9 cellular contexts compared by ENCODE assay signal in the genomic region with DNA sequence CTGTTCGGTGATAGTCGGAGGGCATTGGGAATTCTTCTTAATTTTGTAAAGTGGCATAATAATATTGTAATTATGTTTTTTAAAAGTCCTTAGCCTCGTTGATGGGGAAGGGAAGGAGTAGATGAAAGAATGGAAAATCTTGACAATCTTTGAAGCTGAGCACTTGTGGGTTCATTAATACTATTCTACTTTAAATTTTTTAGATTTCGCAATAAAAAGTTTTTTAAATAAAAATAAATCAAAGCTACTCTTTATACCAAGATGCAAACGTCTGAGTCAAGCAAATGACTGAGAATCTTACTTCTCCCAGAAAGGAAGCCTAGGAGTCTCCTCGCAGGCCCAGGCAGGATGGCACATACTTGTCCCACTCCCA.
DNase-seq lines count a peak whose midpoint lies in the region; TF ChIP-seq lines count a peak whose summit lies in the region.
"Had no signal": no experiment of that assay in that cellular context is flagged by ENCODE, and none has a peak within 500 bp of the region (broad histone marks: within the 10 kb centered on the region; RNA-seq: fewer than 3 reads in every experiment).

No MANE protein-coding gene starts in this region.

- peak overlapping the region; percentile 86 for H3K4me2 ChIP-seq in hepatocyte
- H3K4me2 ChIP-seq in skeletal muscle satellite cell (ENCODE audit: low read length) = no peak overlapping the region

- intact Hi-C loops in tibial artery (cut with DNase I; ENCODE audit: low total_unique reads) = no loop called here

- H3K4me1 ChIP-seq in hepatocyte (ENCODE audit: insufficient read depth) = no peaks in the 10 kb centered on the region
- no peaks in the 10 kb centered on the region for H3K4me1 ChIP-seq in skeletal muscle satellite cell (ENCODE audit: control insufficient read depth, insufficient read depth, low read length)
- peaks cover 0 to 14% (median 3%) of the 10 kb centered on the region in 4 donors for H3K4me1 ChIP-seq in tibial artery
- H3K4me1 ChIP-seq: lower lobe of right lung had no signal

- H3K9me3 ChIP-seq in hepatocyte (ENCODE audit: low read depth) = no peaks in the 10 kb centered on the region
- H3K9me3 ChIP-seq in skeletal muscle satellite cell (replicated peaks; ENCODE audit: low read length) = no peaks in the 10 kb centered on the region
- no peaks in the 10 kb centered on the region for H3K9me3 ChIP-seq in tibial artery
- H3K9me3 ChIP-seq: lower lobe of right lung had no signal

- no peaks in the 10 kb centered on the region for H3K9me2 ChIP-seq in hepatocyte (replicated peaks; ENCODE audit: insufficient read depth)

- peak overlapping the region; percentile 38; the same call in 1 of the 2 replicates for H3K27ac ChIP-seq in VCaP
- no peak overlapping the region for H3K27ac ChIP-seq in hepatocyte
- no peak overlapping the region for H3K27ac ChIP-seq in tibial artery
- H3K27ac ChIP-seq: lower lobe of right lung had no signal

- no peaks in the 10 kb centered on the region for H3K36me3 ChIP-seq in H7 (replicated peaks; ENCODE audit: control insufficient read depth, insufficient read depth, low read length)
- no peaks in the 10 kb centered on the region for H3K36me3 ChIP-seq in hepatocyte (replicated peaks; ENCODE audit: insufficient read depth, low read depth)
- no peaks in the 10 kb centered on the region for H3K36me3 ChIP-seq in skeletal muscle satellite cell (ENCODE audit: insufficient read depth, low read length)
- H3K36me3 ChIP-seq in tibial artery = no peaks in the 10 kb centered on the region
- H3K36me3 ChIP-seq: lower lobe of right lung had no signal

- no peak overlapping the region for H3K9ac ChIP-seq in skeletal muscle satellite cell (ENCODE audit: low read depth, low read length)

- H3K4me3 ChIP-seq in H7 (ENCODE audit: insufficient read depth, low read depth, low read length) (peak overlapping the region; percentile 57), hepatocyte (no peak overlapping the region), skeletal muscle satellite cell (ENCODE audit: low read length) (peak overlapping the region; percentile 42), tibial artery (no peak overlapping the region)

- 69% methylated on average over 6 of the region's 6 CpGs for WGBS in hepatocyte (ENCODE audit: low lambda C conversion rate, missing lambda C conversion rate)

- peaks cover 23% of the 10 kb centered on the region for H3K27me3 ChIP-seq in H7 (ENCODE audit: control insufficient read depth, insufficient read depth, low read length)
- H3K27me3 ChIP-seq in hepatocyte = peaks cover 27% of the 10 kb centered on the region
- H3K27me3 ChIP-seq in skeletal muscle satellite cell (ENCODE audit: control insufficient read depth, insufficient read depth, low read length) = peaks cover 63% of the 10 kb centered on the region
- H3K27me3 ChIP-seq in tibial artery = peaks cover 0 to 40% of the 10 kb centered on the region in 2 donors

- DNase-seq in H7 (no peak), hepatocyte (ENCODE audit: low spot score) (no peak), D341Med (ENCODE audit: low spot score) (no peak), NOMO-1 treated with DMSO at 0.1 percent for 48 hours (lab: John Stamatoyannopoulos, UW; ENCODE audit: unreplicated experiment) (no peak), tibial artery (no peak)
- DNase-seq: foreskin melanocyte, lower lobe of right lung had no signal

- H2AFZ ChIP-seq in hepatocyte = peak overlapping the region; percentile 73

- TF ChIP-seq CTCF in VCaP (conservative IDR thresholded peaks at IDR 0.05) (no peak), hepatocyte (IDR thresholded peaks at IDR 0.05; ENCODE audit: poor library complexity) (no peak), tibial artery (IDR thresholded peaks at IDR 0.05) (no peak)

- H3K79me2 ChIP-seq in hepatocyte = no peaks in the 10 kb centered on the region

- H4K20me1 ChIP-seq in hepatocyte (ENCODE audit: insufficient read depth, poor library complexity, severe bottlenecking) = no peaks in the 10 kb centered on the region

Comparison
In these comparisons a context has a peak if more than half of its experiments do, and no peak if none do; other contexts are left out.
1. H3K4me3 ChIP-seq: peak in H7 (single experiment) and skeletal muscle satellite cell (single experiment); none in hepatocyte (single experiment) and tibial artery (0 of 2).